In genomic region chr7:92606985-92607384, GRCh38 we compare ENCODE assay signal across 30 cellular contexts.
"Had no signal": no experiment of that assay in that cellular context is flagged by ENCODE, and none has a peak within 500 bp of the region (broad histone marks: within the 10 kb centered on the region; RNA-seq: fewer than 3 reads in every experiment).

No MANE protein-coding gene starts in this region.

- H3K27ac Mint-ChIP-seq: activated CD4-positive, alpha-beta memory T cell treated with anti-CD3 and anti-CD28 coated beads for 36 hours; activated CD4-positive, alpha-beta T cell treated with anti-CD3 and anti-CD28 coated beads, Interleukin-2, amount 10 ng/mL, durations not matched to agents 24 days and 14 days; activated naive CD8-positive, alpha-beta T cell treated with anti-CD3 and anti-CD28 coated beads, Interleukin-2, amount 50 U/mL, for 24 hours; activated T-helper 1 cell treated with anti-CD3 and anti-CD28 coated beads, Interleukin-12 subunit alpha, Interleukin-12 subunit beta, Interleukin-2, Interleukin-4 antibody, amounts not matched to agents 30 ng/mL and 10 ng/mL and 1 ng/mL, durations not matched to agents 14 hours and 24 hours and 36 hours; dendritic cell treated with granulocyte-macrophage colony-stimulating factor and Interleukin-4, amounts not matched to agents 40 ng/mL and 50 ng/mL, for 4 days; stimulated activated naive B cell treated with anti-CD40 and anti-IgM and Interleukin-4, amounts not matched to agents 10 μg/mL and 1 μg/mL and 100 μg/mL, for 72 hours had no signal

- H3K4me1 ChIP-seq: thyroid gland, upper lobe of left lung, vagina had no signal

- H3K4me3 ChIP-seq: esophagus muscularis mucosa, lung, mucosa of descending colon, sigmoid colon, stomach, thyroid gland, upper lobe of left lung, vagina had no signal

- H3K27me3 Mint-ChIP-seq: activated CD4-positive, alpha-beta memory T cell treated with anti-CD3 and anti-CD28 coated beads for 36 hours; activated CD4-positive, alpha-beta T cell treated with anti-CD3 and anti-CD28 coated beads, Interleukin-2, amount 10 ng/mL, durations not matched to agents 24 days and 14 days; activated naive CD8-positive, alpha-beta T cell treated with anti-CD3 and anti-CD28 coated beads, Interleukin-2, amount 50 U/mL, for 24 hours; central memory CD8-positive, alpha-beta T cell; dendritic cell treated with granulocyte-macrophage colony-stimulating factor and Interleukin-4, amounts not matched to agents 40 ng/mL and 50 ng/mL, for 4 days; natural killer cell treated with Interleukin-12 subunit alpha and Interleukin-12 subunit beta and Interleukin-15 and Interleukin-18, amount 100 ng/mL, for 72 hours; stimulated activated naive B cell treated with anti-CD40 and anti-IgM and Interleukin-4, amounts not matched to agents 10 μg/mL and 1 μg/mL and 100 μg/mL, for 72 hours had no signal

- H3K9me3 Mint-ChIP-seq: activated CD4-positive, alpha-beta memory T cell treated with anti-CD3 and anti-CD28 coated beads for 36 hours; activated CD4-positive, alpha-beta T cell treated with anti-CD3 and anti-CD28 coated beads, Interleukin-2, amount 10 ng/mL, durations not matched to agents 24 days and 14 days; activated naive CD8-positive, alpha-beta T cell treated with anti-CD3 and anti-CD28 coated beads, Interleukin-2, amount 50 U/mL, for 24 hours; activated T-helper 1 cell treated with anti-CD3 and anti-CD28 coated beads, Interleukin-12 subunit alpha, Interleukin-12 subunit beta, Interleukin-2, Interleukin-4 antibody, amounts not matched to agents 30 ng/mL and 10 ng/mL and 1 ng/mL, durations not matched to agents 14 hours and 24 hours and 36 hours; central memory CD8-positive, alpha-beta T cell; dendritic cell treated with granulocyte-macrophage colony-stimulating factor and Interleukin-4, amounts not matched to agents 40 ng/mL and 50 ng/mL, for 4 days; natural killer cell treated with Interleukin-12 subunit alpha and Interleukin-12 subunit beta and Interleukin-15 and Interleukin-18, amount 100 ng/mL, for 72 hours; stimulated activated naive B cell treated with anti-CD40 and anti-IgM and Interleukin-4, amounts not matched to agents 10 μg/mL and 1 μg/mL and 100 μg/mL, for 72 hours had no signal

- H3K4me1 Mint-ChIP-seq: central memory CD8-positive, alpha-beta T cell had no signal

- H3K27ac ChIP-seq: esophagus muscularis mucosa, foreskin keratinocyte, sigmoid colon, stomach, thyroid gland, upper lobe of left lung, vagina, VCaP had no signal

- ATAC-seq: activated naive CD8-positive, alpha-beta T cell treated with anti-CD3 and anti-CD28 coated beads, Interleukin-2, amount 50 U/mL, for 24 hours; foreskin keratinocyte; left lobe of liver; mucosa of descending colon; natural killer cell treated with Interleukin-12 subunit alpha and Interleukin-12 subunit beta and Interleukin-15 and Interleukin-18, amount 100 ng/mL, for 72 hours; stimulated activated naive B cell treated with anti-CD40 and anti-IgM and Interleukin-4, amounts not matched to agents 10 μg/mL and 1 μg/mL and 100 μg/mL, for 72 hours had no signal

- FAIRE-seq: small intestine, TTC549 had no signal

- H3K36me3 ChIP-seq: thyroid gland, upper lobe of left lung, vagina had no signal

- H3K9me3 ChIP-seq: esophagus muscularis mucosa, mucosa of descending colon, sigmoid colon, stomach, thyroid gland, upper lobe of left lung, vagina had no signal

- H3K4me3 Mint-ChIP-seq: activated CD4-positive, alpha-beta memory T cell treated with anti-CD3 and anti-CD28 coated beads for 36 hours; activated CD4-positive, alpha-beta T cell treated with anti-CD3 and anti-CD28 coated beads, Interleukin-2, amount 10 ng/mL, durations not matched to agents 24 days and 14 days; activated naive CD8-positive, alpha-beta T cell treated with anti-CD3 and anti-CD28 coated beads, Interleukin-2, amount 50 U/mL, for 24 hours; activated T-helper 1 cell treated with anti-CD3 and anti-CD28 coated beads, Interleukin-12 subunit alpha, Interleukin-12 subunit beta, Interleukin-2, Interleukin-4 antibody, amounts not matched to agents 30 ng/mL and 10 ng/mL and 1 ng/mL, durations not matched to agents 14 hours and 24 hours and 36 hours; central memory CD8-positive, alpha-beta T cell; dendritic cell treated with granulocyte-macrophage colony-stimulating factor and Interleukin-4, amounts not matched to agents 40 ng/mL and 50 ng/mL, for 4 days; natural killer cell treated with Interleukin-12 subunit alpha and Interleukin-12 subunit beta and Interleukin-15 and Interleukin-18, amount 100 ng/mL, for 72 hours; stimulated activated naive B cell treated with anti-CD40 and anti-IgM and Interleukin-4, amounts not matched to agents 10 μg/mL and 1 μg/mL and 100 μg/mL, for 72 hours had no signal

- H3K27me3 ChIP-seq: esophagus muscularis mucosa, foreskin keratinocyte, sigmoid colon, stomach, thyroid gland, upper lobe of left lung, vagina had no signal

- DNase-seq: activated CD4-positive, alpha-beta memory T cell treated with anti-CD3 and anti-CD28 coated beads for 36 hours; activated CD4-positive, alpha-beta T cell treated with anti-CD3 and anti-CD28 coated beads, Interleukin-2, amount 10 ng/mL, durations not matched to agents 24 days and 14 days; activated CD8-positive, alpha-beta memory T cell treated with anti-CD3 and anti-CD28 coated beads, Interleukin-2, amount 50 U/mL, for 4 hours; activated gamma-delta T cell; activated naive CD4-positive, alpha-beta T cell treated with anti-CD3 and anti-CD28 coated beads, Interleukin-2, amount 50 U/mL, for 16 hours; activated naive CD8-positive, alpha-beta T cell treated with anti-CD3 and anti-CD28 coated beads, Interleukin-2, amount 50 U/mL, for 24 hours; activated T-cell treated with anti-CD3 and anti-CD28 coated beads, Interleukin-2, amount 50 U/mL, for 1 hour; amygdala; foreskin keratinocyte; kidney glomerular epithelial cell; mucosa of descending colon; posterior cingulate gyrus; sigmoid colon; small intestine; stimulated activated CD4-positive, alpha-beta T cell treated with anti-CD3 and anti-CD28 coated beads, Interleukin-4, amount 100 ng/mL, for 24 hours; stimulated activated CD8-positive, alpha-beta memory T cell treated with anti-CD3 and anti-CD28 coated beads, Interleukin-4, amount 100 ng/mL, for 48 hours; stimulated activated naive B cell treated with anti-CD40 and anti-IgM and Interleukin-4, amounts not matched to agents 10 μg/mL and 1 μg/mL and 100 μg/mL, for 72 hours; stomach; thyroid gland; upper lobe of left lung had no signal
